In genomic region chr14:102052522-102052921, GRCh38 we compare ENCODE assay signal across 1 cellular context.
TF ChIP-seq lines count a peak whose summit lies in the region.

No MANE protein-coding gene starts in this region.

TF ChIP-seq in K562, 482 proteins besides CTCF, POLR2A, EP300 and RAD21:
- no peak for TF ChIP-seq ZNF699 (CRISPR knock-in tag; IDR thresholded peaks at IDR 0.05; ENCODE audit: insufficient replicate concordance)
- TF ChIP-seq ATF3 (IDR thresholded peaks at IDR 0.05), result no peak
- no peak for TF ChIP-seq ATF3 (CRISPR knock-in tag; conservative IDR thresholded peaks at IDR 0.05)
- TF ChIP-seq HDAC6 (IDR thresholded peaks at IDR 0.05; ENCODE audit: low read depth, low read length), result no peak
- TF ChIP-seq ZNF655 (CRISPR knock-in tag; IDR thresholded peaks at IDR 0.05), result no peak
- peak; percentile 37 for TF ChIP-seq POLR2G (IDR thresholded peaks at IDR 0.05; ENCODE audit: low read depth, low read length)
- no peak for TF ChIP-seq EGR1 (conservative IDR thresholded peaks at IDR 0.05)
